26 cellular contexts compared by ENCODE assay signal in genomic region chr14:33686856-33687255, GRCh38.
"Had no signal": no experiment of that assay in that cellular context is flagged by ENCODE, and none has a peak within 500 bp of the region (broad histone marks: within the 10 kb centered on the region; RNA-seq: fewer than 3 reads in every experiment).

No MANE protein-coding gene starts in this region.

- H3K27ac ChIP-seq: colonic mucosa, gastrocnemius medialis, heart right ventricle, lower lobe of right lung, neutrophil, tibial nerve had no signal

- H3K4me1 Mint-ChIP-seq: activated CD8-positive, alpha-beta memory T cell treated with anti-CD3 and anti-CD28 coated beads, Interleukin-2, amount 10 ng/mL, durations not matched to agents 7 days and 5 days; activated naive CD8-positive, alpha-beta T cell treated with anti-CD3 and anti-CD28 coated beads, Interleukin-2, amount 10 ng/mL, durations not matched to agents 7 days and 5 days; activated T-helper 17 cell treated with anti-CD3 and anti-CD28 coated beads, Interleukin-2, amount 50 U/mL, for 72 hours; immature natural killer cell; natural killer cell had no signal

- H3K36me3 ChIP-seq: colonic mucosa, gastrocnemius medialis, heart right ventricle, lower lobe of right lung, neutrophil, tibial nerve had no signal

- H3K4me3 Mint-ChIP-seq: activated CD4-positive, alpha-beta memory T cell treated with anti-CD3 and anti-CD28 coated beads for 36 hours; activated CD8-positive, alpha-beta memory T cell treated with anti-CD3 and anti-CD28 coated beads, Interleukin-2, amount 10 ng/mL, durations not matched to agents 7 days and 5 days; activated naive CD8-positive, alpha-beta T cell treated with anti-CD3 and anti-CD28 coated beads, Interleukin-2, amount 10 ng/mL, durations not matched to agents 7 days and 5 days; activated T-helper 17 cell treated with anti-CD3 and anti-CD28 coated beads, Interleukin-2, amount 50 U/mL, for 72 hours; brain; immature natural killer cell; natural killer cell; T-helper 2 cell treated with Interferon-gamma antibody and Interleukin-4, amounts not matched to agents 5 μg/mL and 100 μg/mL, for 36 hours; WTC11 had no signal

- H3K9me3 ChIP-seq: colonic mucosa, gastrocnemius medialis, heart right ventricle, lower lobe of right lung, neutrophil, tibial nerve had no signal

- H3K27me3 Mint-ChIP-seq: activated CD8-positive, alpha-beta memory T cell treated with anti-CD3 and anti-CD28 coated beads, Interleukin-2, amount 10 ng/mL, durations not matched to agents 7 days and 5 days; activated naive CD8-positive, alpha-beta T cell treated with anti-CD3 and anti-CD28 coated beads, Interleukin-2, amount 10 ng/mL, durations not matched to agents 7 days and 5 days; brain had no signal

- H3K27ac Mint-ChIP-seq: activated CD4-positive, alpha-beta memory T cell treated with anti-CD3 and anti-CD28 coated beads for 36 hours; activated CD8-positive, alpha-beta memory T cell treated with anti-CD3 and anti-CD28 coated beads, Interleukin-2, amount 10 ng/mL, durations not matched to agents 7 days and 5 days; activated naive CD8-positive, alpha-beta T cell treated with anti-CD3 and anti-CD28 coated beads, Interleukin-2, amount 10 ng/mL, durations not matched to agents 7 days and 5 days; activated T-helper 17 cell treated with anti-CD3 and anti-CD28 coated beads, Interleukin-2, amount 50 U/mL, for 72 hours; brain; immature natural killer cell; natural killer cell; T-helper 2 cell treated with Interferon-gamma antibody and Interleukin-4, amounts not matched to agents 5 μg/mL and 100 μg/mL, for 36 hours; WTC11 had no signal

- ATAC-seq: activated CD8-positive, alpha-beta memory T cell treated with anti-CD3 and anti-CD28 coated beads, Interleukin-2, amount 10 ng/mL, durations not matched to agents 7 days and 5 days; activated T-helper 17 cell treated with anti-CD3 and anti-CD28 coated beads, Interleukin-2, amount 50 U/mL, for 72 hours; gastrocnemius medialis; heart right ventricle; left colon; lower lobe of right lung; natural killer cell; stimulated activated naive CD8-positive, alpha-beta T cell treated with anti-CD3 and anti-CD28 coated beads, Interleukin-15, Interleukin-2, amounts not matched to agents 100 U/mL and 50 U/mL, for 24 hours; WTC11 had no signal

- H3K27me3 ChIP-seq: colonic mucosa, gastrocnemius medialis, heart right ventricle, neutrophil, tibial nerve had no signal

- H3K36me3 Mint-ChIP-seq: activated CD4-positive, alpha-beta memory T cell treated with anti-CD3 and anti-CD28 coated beads for 36 hours; activated CD8-positive, alpha-beta memory T cell treated with anti-CD3 and anti-CD28 coated beads, Interleukin-2, amount 10 ng/mL, durations not matched to agents 7 days and 5 days; activated naive CD8-positive, alpha-beta T cell treated with anti-CD3 and anti-CD28 coated beads, Interleukin-2, amount 10 ng/mL, durations not matched to agents 7 days and 5 days; immature natural killer cell; natural killer cell; WTC11 had no signal

- H3K4me3 ChIP-seq: colonic mucosa, gastrocnemius medialis, heart right ventricle, lower lobe of right lung, tibial nerve had no signal

- H3K9me3 Mint-ChIP-seq: activated CD4-positive, alpha-beta memory T cell treated with anti-CD3 and anti-CD28 coated beads for 36 hours; activated naive CD8-positive, alpha-beta T cell treated with anti-CD3 and anti-CD28 coated beads, Interleukin-2, amount 10 ng/mL, durations not matched to agents 7 days and 5 days; activated T-helper 17 cell treated with anti-CD3 and anti-CD28 coated beads, Interleukin-2, amount 50 U/mL, for 72 hours; brain; T-helper 2 cell treated with Interferon-gamma antibody and Interleukin-4, amounts not matched to agents 5 μg/mL and 100 μg/mL, for 36 hours; WTC11 had no signal

- H3K4me1 ChIP-seq: colonic mucosa, lower lobe of right lung had no signal

- DNase-seq: activated CD4-positive, alpha-beta memory T cell treated with anti-CD3 and anti-CD28 coated beads for 36 hours; activated CD4-positive, alpha-beta T cell treated with anti-CD3 and anti-CD28 coated beads for 4 hours; activated CD8-positive, alpha-beta memory T cell treated with anti-CD3 and anti-CD28 coated beads, Interleukin-2, amount 10 ng/mL, durations not matched to agents 7 days and 5 days; activated naive CD4-positive, alpha-beta T cell treated with Interleukin-2 at 50 U/mL for 16 hours; activated naive CD8-positive, alpha-beta T cell treated with anti-CD3 and anti-CD28 coated beads, Interleukin-2, amount 10 ng/mL, durations not matched to agents 7 days and 5 days; amygdala; central memory CD4-positive, alpha-beta T cell; colonic mucosa; erythroblast; gastrocnemius medialis; heart right ventricle; immature natural killer cell; left colon; lower lobe of right lung; natural killer cell; retina; stimulated activated CD4-positive, alpha-beta T cell treated with anti-CD3 and anti-CD28 coated beads, Interleukin-12 subunit alpha, Interleukin-12 subunit beta, amount 100 ng/mL, for 4 hours; stimulated activated CD4-positive, alpha-beta T cell treated with anti-CD3 and anti-CD28 coated beads, Interleukin-1b, Interleukin-23, amount 100 ng/mL, for 48 hours; stimulated activated naive CD8-positive, alpha-beta T cell treated with anti-CD3 and anti-CD28 coated beads, Interleukin-15, Interleukin-2, amounts not matched to agents 100 U/mL and 50 U/mL, for 24 hours; substantia nigra had no signal
